ENCODE assay signal across 23 cellular contexts in the genomic region with DNA sequence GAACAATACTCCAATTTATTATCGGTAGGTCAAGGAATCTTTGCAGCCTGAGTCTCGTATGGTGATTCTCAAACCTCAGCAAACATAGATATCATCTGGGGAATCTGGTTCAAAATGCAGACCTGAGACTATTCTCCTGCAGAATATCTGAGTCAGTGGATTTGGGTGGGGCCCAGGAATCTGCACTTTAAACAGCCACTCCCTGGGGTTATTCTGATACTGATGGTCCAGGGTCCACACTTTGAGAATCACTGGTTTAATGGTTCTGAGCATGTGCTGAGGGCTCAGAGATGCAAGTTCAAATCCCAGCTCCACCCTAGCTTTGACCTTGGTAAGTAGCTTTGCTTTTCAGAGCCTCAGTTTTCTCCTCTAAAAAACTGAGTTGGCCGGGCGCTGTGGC.
"Had no signal": no experiment of that assay in that cellular context is flagged by ENCODE, and none has a peak within 500 bp of the region (broad histone marks: within the 10 kb centered on the region; RNA-seq: fewer than 3 reads in every experiment).

No MANE protein-coding gene starts in this region.

- H3K27me3 ChIP-seq: heart right ventricle, left lung, ovary, right atrium auricular region, right lobe of liver, stomach, testis, thyroid gland, uterus had no signal

- H3K4me1 ChIP-seq: heart right ventricle, left lung, lower lobe of right lung, right atrium auricular region, testis, uterus had no signal

- DNase-seq: heart right ventricle; hippocampal formation; kidney glomerular epithelial cell; left cardiac atrium; left lung; lower lobe of right lung; mammary epithelial cell; mesenchymal stem cell; naive thymus-derived CD4-positive, alpha-beta T cell; ovary; right lobe of liver; stimulated activated CD4-positive, alpha-beta T cell treated with anti-CD3 and anti-CD28 coated beads, Interleukin-12 subunit alpha, Interleukin-12 subunit beta, amount 100 ng/mL, for 4 hours; stimulated activated CD4-positive, alpha-beta T cell treated with anti-CD3 and anti-CD28 coated beads, Interleukin-15, amount 100 ng/mL, for 24 hours; stimulated activated CD4-positive, alpha-beta T cell treated with anti-CD3 and anti-CD28 coated beads, Interleukin-2, amount 100 ng/mL, for 24 hours; stimulated activated CD4-positive, alpha-beta T cell treated with anti-CD3 and anti-CD28 coated beads, Interleukin-4, amount 100 ng/mL, for 1 hour; stimulated activated naive B cell treated with anti-CD40 and anti-IgM and Interleukin-4, amounts not matched to agents 10 μg/mL and 1 μg/mL and 100 μg/mL, for 72 hours; stimulated activated naive CD8-positive, alpha-beta T cell treated with anti-CD3 and anti-CD28 coated beads, Interleukin-15, Interleukin-2, amounts not matched to agents 100 U/mL and 50 U/mL, for 24 hours; stomach; testis; thyroid gland; uterus had no signal

- ATAC-seq: heart right ventricle; left cardiac atrium; left lung; lower lobe of right lung; naive thymus-derived CD4-positive, alpha-beta T cell; natural killer cell treated with Interleukin-12 subunit alpha and Interleukin-12 subunit beta and Interleukin-15 and Interleukin-18, amount 100 ng/mL, for 72 hours; right lobe of liver; stimulated activated naive B cell treated with anti-CD40 and anti-IgM and Interleukin-4, amounts not matched to agents 10 μg/mL and 1 μg/mL and 100 μg/mL, for 72 hours; stimulated activated naive CD8-positive, alpha-beta T cell treated with anti-CD3 and anti-CD28 coated beads, Interleukin-15, Interleukin-2, amounts not matched to agents 100 U/mL and 50 U/mL, for 24 hours had no signal

- H3K4me3 ChIP-seq: heart right ventricle, left lung, lower lobe of right lung, ovary, right atrium auricular region, right lobe of liver, stomach, testis, thyroid gland, uterus had no signal

- H3K27ac ChIP-seq: heart right ventricle, left lung, lower lobe of right lung, ovary, right atrium auricular region, right lobe of liver, stomach, testis, thyroid gland had no signal

- H3K36me3 ChIP-seq: lower lobe of right lung, ovary, right lobe of liver, thyroid gland, uterus had no signal

- H3K9me3 ChIP-seq: heart right ventricle, left lung, lower lobe of right lung, ovary, right atrium auricular region, right lobe of liver, stomach, testis, thyroid gland, uterus had no signal
